8 cellular contexts compared by ENCODE assay signal in genomic region chr2:19901201-19901457, GRCh38. TPM values are rescaled to one million over a fixed set of nuclear protein-coding genes. Genes with fewer than 3 reads are reported as not detected.
DNase-seq lines count a peak whose midpoint lies in the region; ATAC-seq, FAIRE-seq and TF ChIP-seq lines count a peak whose summit lies in the region.

No MANE protein-coding gene starts in this region.

- ATAC-seq in GM18520 (IDR thresholded peaks at IDR 0.05; ENCODE audit: unreplicated experiment) (peak; percentile 1), HG02588 (IDR thresholded peaks at IDR 0.05; ENCODE audit: unreplicated experiment) (peak; percentile 10), SK-N-SH treated with all-trans-retinoic acid at 6 μM for 48 hours (peak; percentile 16)

- no peak for TF ChIP-seq CTCF in fibroblast of the aortic adventitia (IDR thresholded peaks at IDR 0.05; ENCODE audit: insufficient read depth, low read length)

- peak overlapping the region; percentile 94 for H3K4me3 ChIP-seq in fibroblast of the aortic adventitia (ENCODE audit: low read depth, low read length)

- FAIRE-seq in H54 (lab: Jason Lieb, UNC), result no peak

- DNase-seq in fibroblast of the aortic adventitia (ENCODE audit: low read depth) (no peak), pons (ENCODE audit: low spot score) (peak; percentile 43), H54 (ENCODE audit: insufficient read length, low spot score) (no peak), HuH-7.5 (ENCODE audit: low spot score) (no peak)
- no peak for DNase-seq in stimulated activated CD4-positive, alpha-beta T cell treated with anti-CD3 and anti-CD28 coated beads, Interleukin-4, amount 100 ng/mL, for 1 hour

- no peak for TF ChIP-seq POLR2A in H54 (IDR thresholded peaks at IDR 0.05; ENCODE audit: low read depth, low read length)

TF ChIP-seq in SK-N-SH treated with all-trans-retinoic acid at 6 μM for 48 hours, 23 proteins besides CTCF, POLR2A, EP300 and RAD21:
- TF ChIP-seq, protein P1, sequence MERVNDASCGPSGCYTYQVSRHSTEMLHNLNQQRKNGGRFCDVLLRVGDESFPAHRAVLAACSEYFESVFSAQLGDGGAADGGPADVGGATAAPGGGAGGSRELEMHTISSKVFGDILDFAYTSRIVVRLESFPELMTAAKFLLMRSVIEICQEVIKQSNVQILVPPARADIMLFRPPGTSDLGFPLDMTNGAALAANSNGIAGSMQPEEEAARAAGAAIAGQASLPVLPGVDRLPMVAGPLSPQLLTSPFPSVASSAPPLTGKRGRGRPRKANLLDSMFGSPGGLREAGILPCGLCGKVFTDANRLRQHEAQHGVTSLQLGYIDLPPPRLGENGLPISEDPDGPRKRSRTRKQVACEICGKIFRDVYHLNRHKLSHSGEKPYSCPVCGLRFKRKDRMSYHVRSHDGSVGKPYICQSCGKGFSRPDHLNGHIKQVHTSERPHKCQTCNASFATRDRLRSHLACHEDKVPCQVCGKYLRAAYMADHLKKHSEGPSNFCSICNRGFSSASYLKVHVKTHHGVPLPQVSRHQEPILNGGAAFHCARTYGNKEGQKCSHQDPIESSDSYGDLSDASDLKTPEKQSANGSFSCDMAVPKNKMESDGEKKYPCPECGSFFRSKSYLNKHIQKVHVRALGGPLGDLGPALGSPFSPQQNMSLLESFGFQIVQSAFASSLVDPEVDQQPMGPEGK (CRISPR knock-in tag; IDR thresholded peaks at IDR 0.05; ENCODE audit: borderline replicate concordance), result no peak
- TF ChIP-seq BACH2 (CRISPR knock-in tag; IDR thresholded peaks at IDR 0.05; ENCODE audit: borderline replicate concordance) (no peak), PPARA (CRISPR knock-in tag; IDR thresholded peaks at IDR 0.05; ENCODE audit: borderline replicate concordance) (no peak), ZNF565 (CRISPR knock-in tag; conservative IDR thresholded peaks at IDR 0.05; ENCODE audit: low read depth) (no peak), RARB (CRISPR knock-in tag; IDR thresholded peaks at IDR 0.05) (no peak), GLIS3 (CRISPR knock-in tag; IDR thresholded peaks at IDR 0.05) (no peak), TSHZ2 (CRISPR knock-in tag; IDR thresholded peaks at IDR 0.05) (no peak), ZNF70 (CRISPR knock-in tag; IDR thresholded peaks at IDR 0.05) (no peak), CREB5 (CRISPR knock-in tag; IDR thresholded peaks at IDR 0.05; ENCODE audit: low read depth) (no peak)

RNA-seq across cellular contexts. Expression of gene TTC32, which starts 0.7 kb away (rescaled TPM):
- total RNA-seq in fibroblast of the aortic adventitia (ENCODE audit: low replicate concordance), result 9.3 and 34.1 TPM in 2 replicates
